ENCODE assay signal across 9 cellular contexts in the genomic region with DNA sequence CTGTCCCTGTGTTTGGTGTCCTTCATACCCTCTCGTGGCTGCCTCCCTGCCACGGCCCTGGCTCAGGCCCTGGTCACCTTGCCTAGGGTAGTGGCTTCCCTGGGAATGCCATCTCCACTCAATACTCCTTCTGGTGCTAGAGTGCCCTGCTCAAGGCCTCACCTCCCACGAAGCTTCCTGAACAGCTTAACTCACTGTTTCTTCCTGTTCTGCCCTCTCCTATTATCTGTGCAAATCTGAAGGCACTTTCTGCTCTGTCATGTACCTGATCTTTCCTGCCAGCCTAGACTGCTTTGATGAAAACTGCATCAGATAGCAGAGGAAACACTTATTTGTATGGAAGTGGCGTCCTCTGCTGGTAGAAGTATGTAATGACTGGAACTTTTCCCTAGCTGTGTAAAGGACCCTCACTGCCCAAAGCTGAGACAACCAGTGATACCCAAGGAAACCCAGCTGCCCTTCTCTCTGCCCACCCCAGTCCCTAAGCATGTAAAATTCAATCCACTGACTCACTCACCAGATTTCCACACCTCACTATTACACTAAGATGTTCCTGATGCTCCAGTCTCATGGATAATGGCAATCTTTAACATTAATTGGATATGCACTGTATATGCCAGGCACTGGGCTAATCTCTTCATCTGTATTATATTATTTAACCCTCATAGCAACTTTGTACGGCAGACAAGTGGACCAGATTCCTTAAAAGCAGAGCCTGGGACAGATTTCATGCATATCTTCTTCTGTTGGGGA. TPM values are rescaled to one million over a fixed set of nuclear protein-coding genes. Genes with fewer than 3 reads are reported as not detected.
DNase-seq lines count a peak whose midpoint lies in the region; ATAC-seq, FAIRE-seq and TF ChIP-seq lines count a peak whose summit lies in the region.
"Had no signal": no experiment of that assay in that cellular context is flagged by ENCODE, and none has a peak within 500 bp of the region (broad histone marks: within the 10 kb centered on the region; RNA-seq: fewer than 3 reads in every experiment).

No MANE protein-coding gene starts in this region.

- H3K9ac ChIP-seq in HepG2 (ENCODE audit: insufficient read depth, low read depth, low read length): no peak overlapping the region

- H3K27ac ChIP-seq in HepG2 (ENCODE audit: extremely low read length, insufficient read depth, low read length): no peak overlapping the region

- whole genome bisulfite sequencing in HepG2 (ENCODE audit: low lambda C conversion rate): 0% methylated on average over 4 of the region's 5 CpGs

- FAIRE-seq in bronchial epithelial cell (lab: Jason Lieb, UNC) (no peak), HepG2 (lab: Jason Lieb, UNC) (peak; percentile 81)
- FAIRE-seq: islet of Langerhans had no signal

- H3K4me1 Mint-ChIP-seq in type B pancreatic cell (ENCODE audit: unreplicated experiment): peaks cover 10% of the 10 kb centered on the region

- TF ChIP-seq POLR2A in NB4 (IDR thresholded peaks at IDR 0.05; ENCODE audit: extremely low read depth, insufficient read length) (no peak), HepG2 (IDR thresholded peaks at IDR 0.05; ENCODE audit: insufficient read depth in 1 of 2, low read depth in 2 of 2, low read length in 2 of 2) (no peak)

- peak; percentile 31 for ATAC-seq in HepG2
- ATAC-seq in HG03521 (IDR thresholded peaks at IDR 0.05; ENCODE audit: unreplicated experiment): no peak

- H3K9me3 Mint-ChIP-seq in type B pancreatic cell: no peaks in the 10 kb centered on the region

- TF ChIP-seq EP300 in HepG2 (IDR thresholded peaks at IDR 0.05; ENCODE audit: low read depth in 2 of 2, low read length in 2 of 2) (no peak), HepG2 (CRISPR knock-in tag; IDR thresholded peaks at IDR 0.05; ENCODE audit: borderline replicate concordance) (no peak)

- CTCF ChIA-PET in HepG2 (lab: Yijun Ruan, JAX; ENCODE audit: low intra/inter-chr PET ratio, low total read pairs): interaction anchor here (1.0 to 1.4 kb wide), 3 partner anchors 71 to 152 kb away, joined by 3 to 9 read pairs (median 4); no protein-coding TSS in a partner anchor

- POLR2A ChIA-PET in HepG2 (lab: Yijun Ruan, JAX): interaction anchor here (0.9 to 1.0 kb wide), 2 partner anchors 36 to 38 kb away, joined by 3 to 4 read pairs; a partner anchor contains a TSS

- DNase-seq in stimulated activated CD4-positive, alpha-beta T cell treated with anti-CD3 and anti-CD28 coated beads, Interleukin-4, amount 100 ng/mL, for 24 hours: peak; percentile 62
- DNase-seq in stimulated activated CD4-positive, alpha-beta T cell treated with anti-CD3 and anti-CD28 coated beads, Interleukin-4, amount 100 ng/mL, for 1 hour: no peak
- DNase-seq in NB4 (ENCODE audit: low read depth): peak; percentile 84
- DNase-seq in RPMI8226: peak; percentile 87
- DNase-seq in bronchial epithelial cell (ENCODE audit: low read depth): peak; percentile 73
- DNase-seq in HepG2 (ENCODE audit: low spot score): peak; percentile 67
- peak; percentile 62 for DNase-seq in type B pancreatic cell (ENCODE audit: extremely low spot score, unreplicated experiment)

- no peaks in the 10 kb centered on the region for H3K36me3 Mint-ChIP-seq in type B pancreatic cell

- H2AFZ ChIP-seq in HepG2 (ENCODE audit: low read length): no peak overlapping the region

- H3K4me1 ChIP-seq in HepG2 (ENCODE audit: insufficient read depth, low read length): peaks cover 13% of the 10 kb centered on the region; the same call in 1 of the 2 replicates

- H3K4me3 ChIP-seq in NB4 (ENCODE audit: low read depth, low read length) (no peak overlapping the region), bronchial epithelial cell (ENCODE audit: low read depth, low read length) (no peak overlapping the region), HepG2 (replicated peaks in 1 of 3; ENCODE audit: insufficient read depth in 1 of 3, low read depth in 2 of 3, low read length in 3 of 3) (no peak overlapping the region)

- H3K36me3 ChIP-seq in bronchial epithelial cell (ENCODE audit: control insufficient read depth, insufficient read depth, low read length) (no peaks in the 10 kb centered on the region), HepG2 (replicated peaks in 1 of 2; ENCODE audit: control insufficient read depth in 1 of 2, insufficient read depth in 2 of 2, low read length in 2 of 2) (no peaks in the 10 kb centered on the region)

- TF ChIP-seq RAD21 in HepG2 (CRISPR knock-in tag; IDR thresholded peaks at IDR 0.05): peak; percentile 52; the same call in 1 of the 2 replicates

- intact Hi-C loops in HepG2 (cut with micrococcal nuclease; ENCODE audit: unreplicated experiment): loop anchor here (2.0 kb wide), 2 partner anchors 150 to 230 kb away; no protein-coding TSS in a partner anchor

- H3K27me3 Mint-ChIP-seq in type B pancreatic cell: peaks cover 2% of the 10 kb centered on the region

- no peak overlapping the region for H3K4me2 ChIP-seq in HepG2 (ENCODE audit: low read depth, low read length)

- H4K20me1 ChIP-seq in HepG2 (ENCODE audit: insufficient read depth, low read length): 0 out of 2 replicates have a peak, but pooled peaks cover 2% of the 10 kb centered on the region

- H3K27me3 ChIP-seq in bronchial epithelial cell (ENCODE audit: control insufficient read depth, insufficient read depth, low read length) (no peaks in the 10 kb centered on the region), HepG2 (ENCODE audit: control insufficient read depth in 1 of 2, insufficient read depth in 2 of 2, low read length in 2 of 2) (peaks cover 1 to 7% of the 10 kb centered on the region in 2 experiments; a peak in 3 of 5 replicates)

- in situ Hi-C loops in HepG2 (cut with HindIII; ENCODE audit: extremely low pct_ligation_motif_present, low pct_unique_long_range_greater_than_20kb): no loop called here

- TF ChIP-seq CTCF in NB4 (IDR thresholded peaks at IDR 0.05; ENCODE audit: low read depth, low read length) (peak; percentile 84), bronchial epithelial cell (IDR thresholded peaks at IDR 0.05; ENCODE audit: insufficient read depth, low read length, severe bottlenecking) (peak; percentile 91), HepG2 (CRISPR knock-in tag; IDR thresholded peaks at IDR 0.05) (peak; percentile 87), type B pancreatic cell (conservative IDR thresholded peaks at IDR 0.05) (peak; percentile 94)

- H3K9me3 ChIP-seq in HepG2 (ENCODE audit: low read length): no peaks in the 10 kb centered on the region

- no peak overlapping the region for H3K27ac Mint-ChIP-seq in type B pancreatic cell

- BruUV-seq in HepG2 (replicated peaks; lab: Mats Ljungman, UMichigan): no TSS peak

- no peaks in the 10 kb centered on the region for H3K79me2 ChIP-seq in HepG2 (ENCODE audit: insufficient read depth, low read length)

- no peak overlapping the region for H3K4me3 Mint-ChIP-seq in type B pancreatic cell

RNA-seq across cellular contexts. Expression of a gene that starts 36.2 kb away (rescaled TPM):
- total RNA-seq in bronchial epithelial cell (12.9 and 25.9 TPM in 2 replicates), HepG2 (2016; rRNA removed; fragmentation: Illumina TruSeq; extraction: Trizol) (18.3 and 18.7 TPM in 2 replicates), type B pancreatic cell (ENCODE audit: low replicate concordance) (49.8 and 147 TPM in 2 replicates)
- 2.8 and 3.5 TPM in 2 replicates for total RNA-seq in HepG2 (2016; cell fraction: cytosol; rRNA removed; fragmentation: Illumina TruSeq; extraction: Trizol; ENCODE audit: low read depth)
- total RNA-seq in HepG2 (2016; cell fraction: insoluble cytoplasmic fraction; rRNA removed; fragmentation: Illumina TruSeq; extraction: Trizol): 15.4 and 19.8 TPM in 2 replicates
- total RNA-seq in HepG2 (2016; cell fraction: membrane; rRNA removed; fragmentation: Illumina TruSeq; extraction: Trizol): 11.7 and 12.9 TPM in 2 replicates
- total RNA-seq in HepG2 (2016; cell fraction: nucleus; rRNA removed; fragmentation: Illumina TruSeq; extraction: Trizol): 11.8 and 13.3 TPM in 2 replicates
- 13.6 and 16.7 TPM in 2 replicates for polyA plus RNA-seq in HepG2 (2011; rRNA removed)
- polyA plus RNA-seq in HepG2 (2011; cell fraction: cytosol; rRNA removed): 11.2 and 13.0 TPM in 2 replicates
- polyA plus RNA-seq in HepG2 (2011; cell fraction: nucleus; rRNA removed): 8.6 and 10.6 TPM in 2 replicates
- 4.4 and 7.3 TPM in 2 replicates for polyA plus RNA-seq in HepG2 (2012)
- 2.1 and 2.2 TPM in 2 replicates for polyA plus RNA-seq in HepG2 (2016; cell fraction: cytosol; fragmentation: Illumina TruSeq; extraction: Trizol; ENCODE audit: low read depth)
- polyA plus RNA-seq in HepG2 (2016; cell fraction: insoluble cytoplasmic fraction; fragmentation: Illumina TruSeq; extraction: Trizol; ENCODE audit: low read depth): 18.8 and 19.2 TPM in 2 replicates
- 6.5 and 7.0 TPM in 2 replicates for polyA plus RNA-seq in HepG2 (2016; cell fraction: membrane; fragmentation: Illumina TruSeq; extraction: Trizol; ENCODE audit: low read depth)
- 18.0 and 19.6 TPM in 2 replicates for polyA plus RNA-seq in HepG2 (2016; cell fraction: nucleus; fragmentation: Illumina TruSeq; extraction: Trizol; ENCODE audit: insufficient read depth, low read depth)
- 9.6 and 12.5 TPM in 2 replicates for polyA minus RNA-seq in HepG2 (2011; rRNA and poly(A)+ RNA removed; ENCODE audit: low replicate concordance)
- polyA minus RNA-seq in HepG2 (2011; cell fraction: cytosol; rRNA and poly(A)+ RNA removed): 8.5 and 9.2 TPM in 2 replicates
- polyA minus RNA-seq in HepG2 (2011; cell fraction: nucleus; rRNA and poly(A)+ RNA removed): 4.9 and 8.8 TPM in 2 replicates

RNA-seq across cellular contexts. Expression of a gene that starts 39.6 kb away (rescaled TPM):
- total RNA-seq in bronchial epithelial cell (under 0.01 TPM in 2 replicates), HepG2 (2016; rRNA removed; fragmentation: Illumina TruSeq; extraction: Trizol) (not detected in 2 replicates), type B pancreatic cell (ENCODE audit: low replicate concordance) (not detected in 2 replicates)
- not detected in 2 replicates for total RNA-seq in HepG2 (2016; cell fraction: cytosol; rRNA removed; fragmentation: Illumina TruSeq; extraction: Trizol; ENCODE audit: low read depth)
- total RNA-seq in HepG2 (2016; cell fraction: insoluble cytoplasmic fraction; rRNA removed; fragmentation: Illumina TruSeq; extraction: Trizol): not detected in 2 replicates
- not detected in 2 replicates for total RNA-seq in HepG2 (2016; cell fraction: membrane; rRNA removed; fragmentation: Illumina TruSeq; extraction: Trizol)
- total RNA-seq in HepG2 (2016; cell fraction: nucleus; rRNA removed; fragmentation: Illumina TruSeq; extraction: Trizol): not detected in 2 replicates
- polyA plus RNA-seq in HepG2 (2011; rRNA removed): not detected in 2 replicates
- polyA plus RNA-seq in HepG2 (2011; cell fraction: cytosol; rRNA removed): not detected in 2 replicates
- polyA plus RNA-seq in HepG2 (2011; cell fraction: nucleus; rRNA removed): not detected in 2 replicates
- not detected in 2 replicates for polyA plus RNA-seq in HepG2 (2012)
- polyA plus RNA-seq in HepG2 (2016; cell fraction: cytosol; fragmentation: Illumina TruSeq; extraction: Trizol; ENCODE audit: low read depth): not detected in 2 replicates
- polyA plus RNA-seq in HepG2 (2016; cell fraction: insoluble cytoplasmic fraction; fragmentation: Illumina TruSeq; extraction: Trizol; ENCODE audit: low read depth): not detected in 2 replicates
- not detected in 2 replicates for polyA plus RNA-seq in HepG2 (2016; cell fraction: membrane; fragmentation: Illumina TruSeq; extraction: Trizol; ENCODE audit: low read depth)
- not detected in 2 replicates for polyA plus RNA-seq in HepG2 (2016; cell fraction: nucleus; fragmentation: Illumina TruSeq; extraction: Trizol; ENCODE audit: insufficient read depth, low read depth)
- polyA minus RNA-seq in HepG2 (2011; rRNA and poly(A)+ RNA removed; ENCODE audit: low replicate concordance): 0.16 TPM in 1 of 2 replicates, not detected in the other
- not detected in 2 replicates for polyA minus RNA-seq in HepG2 (2011; cell fraction: cytosol; rRNA and poly(A)+ RNA removed)
- not detected in 2 replicates for polyA minus RNA-seq in HepG2 (2011; cell fraction: nucleus; rRNA and poly(A)+ RNA removed)
